19 cellular contexts compared by ENCODE assay signal in genomic region chr4:146032234-146032860, GRCh38.
DNase-seq lines count a peak whose midpoint lies in the region; ATAC-seq and TF ChIP-seq lines count a peak whose summit lies in the region.
"Had no signal": no experiment of that assay in that cellular context is flagged by ENCODE, and none has a peak within 500 bp of the region (broad histone marks: within the 10 kb centered on the region; RNA-seq: fewer than 3 reads in every experiment).

No MANE protein-coding gene starts in this region.

- DNase-seq in lower lobe of right lung (no peak), SHP77 (lab: John Stamatoyannopoulos, UW) (no peak), Caco-2 (no peak), AG08395 (ENCODE audit: low spot score) (no peak)
- DNase-seq in NK-92 treated with Interleukin-12 subunit alpha and Interleukin-12 subunit beta, amount 100 ng/mL, for 24 hours (lab: John Stamatoyannopoulos, UW), result no peak
- DNase-seq: activated CD4-positive, alpha-beta T cell treated with anti-CD3 and anti-CD28 coated beads, Interleukin-2, amount 10 ng/mL, durations not matched to agents 24 days and 14 days; activated T-cell treated with anti-CD3 and anti-CD28 coated beads, Interleukin-2, amount 50 U/mL, for 4 hours; amygdala; mesenchymal stem cell; NCI-H1092 treated with DMSO at 0.1 percent for 48 hours; NCI-H345; psoas muscle; T-helper 2 cell had no signal

- no peaks in the 10 kb centered on the region for H3K27me3 ChIP-seq in BLaER1 treated with 17β-estradiol and CSF1 and Interleukin-3, amounts not matched to agents 10 nM and 100 nM
- H3K27me3 ChIP-seq in HUES6 (ENCODE audit: control insufficient read depth, insufficient read depth, low read length) (no peaks in the 10 kb centered on the region), lower lobe of right lung (ENCODE audit: low read depth) (no peaks in the 10 kb centered on the region), Caco-2 (replicated peaks; ENCODE audit: control insufficient read depth, insufficient read depth, low read length) (no peaks in the 10 kb centered on the region)

- no peaks in the 10 kb centered on the region for H3K27me3 Mint-ChIP-seq in Caco-2 (ENCODE audit: insufficient read depth, unreplicated experiment)
- H3K27me3 Mint-ChIP-seq: type B pancreatic cell had no signal

- no peaks in the 10 kb centered on the region for H3K36me3 ChIP-seq in BLaER1 treated with 17β-estradiol and CSF1 and Interleukin-3, amounts not matched to agents 10 nM and 100 nM
- no peaks in the 10 kb centered on the region for H3K36me3 ChIP-seq in HUES6 (ENCODE audit: control insufficient read depth, insufficient read depth, low read length)
- H3K36me3 ChIP-seq in lower lobe of right lung, result no peaks in the 10 kb centered on the region
- H3K36me3 ChIP-seq in Caco-2 (ENCODE audit: control insufficient read depth, insufficient read depth, low read length), result no peaks in the 10 kb centered on the region

- CTCF ChIA-PET in Caco-2 (lab: Charles Lee), result no interaction called here

- H3K4me3 ChIP-seq in BLaER1 treated with 17β-estradiol and CSF1 and Interleukin-3, amounts not matched to agents 10 nM and 100 nM, result no peak overlapping the region
- H3K4me3 ChIP-seq in HUES6 (ENCODE audit: low read depth, low read length) (no peak overlapping the region), lower lobe of right lung (no peak overlapping the region), Caco-2 (ENCODE audit: low read depth, low read length) (no peak overlapping the region)
- H3K4me3 ChIP-seq: psoas muscle had no signal

- peak overlapping the region in 6 of 11 experiments; percentile 16 to 60 (median 43); a peak in 8 of 22 replicates for H3K4me2 ChIP-seq in BLaER1 treated with 17β-estradiol and CSF1 and Interleukin-3, amounts not matched to agents 10 nM and 100 nM

- H4K20me1 ChIP-seq in BLaER1 treated with 17β-estradiol and CSF1 and Interleukin-3, amounts not matched to agents 10 nM and 100 nM, result no peaks in the 10 kb centered on the region

- no peak overlapping the region for H3K27ac ChIP-seq in BLaER1 treated with 17β-estradiol and CSF1 and Interleukin-3, amounts not matched to agents 10 nM and 100 nM
- H3K27ac ChIP-seq in HUES6 (ENCODE audit: low read depth, low read length) (no peak overlapping the region), lower lobe of right lung (no peak overlapping the region)
- H3K27ac ChIP-seq: psoas muscle had no signal

- no peaks in the 10 kb centered on the region for H3K9me3 Mint-ChIP-seq in Caco-2 (ENCODE audit: unreplicated experiment)
- H3K9me3 Mint-ChIP-seq: dendritic cell treated with granulocyte-macrophage colony-stimulating factor and Interleukin-4, amounts not matched to agents 40 ng/mL and 50 ng/mL, for 4 days; IgD-negative memory B cell had no signal

- no TSS peak for BruUV-seq in Caco-2 (replicated peaks; lab: Mats Ljungman, UMichigan)

- ATAC-seq in GM18909 (IDR thresholded peaks at IDR 0.05; ENCODE audit: poor library complexity, unreplicated experiment), result peak; percentile 32
- ATAC-seq in lower lobe of right lung, result peak; percentile 39 to 46
- ATAC-seq: activated T-cell treated with anti-CD3 and anti-CD28 coated beads, Interleukin-2, amount 50 U/mL, for 4 hours; psoas muscle had no signal

- H3K9me3 ChIP-seq in BLaER1 treated with 17β-estradiol and CSF1 and Interleukin-3, amounts not matched to agents 10 nM and 100 nM (replicated peaks in 1 of 11), result peaks cover 0 to 6% (median 0%) of the 10 kb centered on the region in 11 experiments; a peak in 1 of 22 replicates
- H3K9me3 ChIP-seq in HUES6 (ENCODE audit: control insufficient read depth, insufficient read depth, low read depth, low read length), result no peaks in the 10 kb centered on the region
- H3K9me3 ChIP-seq in lower lobe of right lung, result peaks cover 5% of the 10 kb centered on the region
- H3K9me3 ChIP-seq in Caco-2, result no peaks in the 10 kb centered on the region
- H3K9me3 ChIP-seq: psoas muscle had no signal

- no peak overlapping the region for H3K27ac Mint-ChIP-seq in Caco-2 (ENCODE audit: unreplicated experiment)
- H3K27ac Mint-ChIP-seq: activated CD4-positive, alpha-beta T cell treated with anti-CD3 and anti-CD28 coated beads, Interleukin-2, amount 10 ng/mL, durations not matched to agents 24 days and 14 days; dendritic cell treated with granulocyte-macrophage colony-stimulating factor and Interleukin-4, amounts not matched to agents 40 ng/mL and 50 ng/mL, for 4 days had no signal

- intact Hi-C loops in lower lobe of right lung (cut with DNase I) (no loop called here), Caco-2 (cut with micrococcal nuclease; ENCODE audit: unreplicated experiment) (loop anchor here (5.0 kb wide), 1 partner anchor 75 kb away; no protein-coding TSS in a partner anchor)

- POLR2A ChIA-PET in Caco-2 (lab: Charles Lee), result no interaction called here

- TF ChIP-seq CTCF in lower lobe of right lung (IDR thresholded peaks at IDR 0.05) (no peak), Caco-2 (IDR thresholded peaks at IDR 0.05; ENCODE audit: insufficient read depth in 1 of 2, low read depth in 1 of 2, low read length in 1 of 2, severe bottlenecking in 1 of 2, unreplicated experiment in 1 of 2) (no peak)

- H3K4me1 Mint-ChIP-seq in Caco-2 (ENCODE audit: low read depth, unreplicated experiment), result peaks cover 13% of the 10 kb centered on the region

- peaks cover 0 to 22% (median 10%) of the 10 kb centered on the region in 10 experiments; a peak in 15 of 20 replicates for H3K4me1 ChIP-seq in BLaER1 treated with 17β-estradiol and CSF1 and Interleukin-3, amounts not matched to agents 10 nM and 100 nM
- peaks cover 26% of the 10 kb centered on the region for H3K4me1 ChIP-seq in HUES6 (ENCODE audit: control insufficient read depth, insufficient read depth, low read length)
- H3K4me1 ChIP-seq in lower lobe of right lung, result no peaks in the 10 kb centered on the region
- peaks cover 18% of the 10 kb centered on the region for H3K4me1 ChIP-seq in Caco-2
- H3K4me1 ChIP-seq: psoas muscle had no signal

- H3K4me3 Mint-ChIP-seq in Caco-2 (ENCODE audit: unreplicated experiment), result no peak overlapping the region
- H3K4me3 Mint-ChIP-seq: activated CD4-positive, alpha-beta T cell treated with anti-CD3 and anti-CD28 coated beads, Interleukin-2, amount 10 ng/mL, durations not matched to agents 24 days and 14 days; activated T-cell treated with anti-CD3 and anti-CD28 coated beads, Interleukin-2, amount 50 U/mL, for 4 hours; dendritic cell treated with granulocyte-macrophage colony-stimulating factor and Interleukin-4, amounts not matched to agents 40 ng/mL and 50 ng/mL, for 4 days; type B pancreatic cell had no signal

- H3K9ac ChIP-seq in BLaER1 treated with 17β-estradiol and CSF1 and Interleukin-3, amounts not matched to agents 10 nM and 100 nM, result no peak overlapping the region
- H3K9ac ChIP-seq in HUES6 (ENCODE audit: low read length), result peak overlapping the region; percentile 37

- no peaks in the 10 kb centered on the region for H3K36me3 Mint-ChIP-seq in Caco-2 (ENCODE audit: insufficient read depth, unreplicated experiment)
- H3K36me3 Mint-ChIP-seq: IgD-negative memory B cell, type B pancreatic cell had no signal
